14 cellular contexts compared by ENCODE assay signal in the genomic region with DNA sequence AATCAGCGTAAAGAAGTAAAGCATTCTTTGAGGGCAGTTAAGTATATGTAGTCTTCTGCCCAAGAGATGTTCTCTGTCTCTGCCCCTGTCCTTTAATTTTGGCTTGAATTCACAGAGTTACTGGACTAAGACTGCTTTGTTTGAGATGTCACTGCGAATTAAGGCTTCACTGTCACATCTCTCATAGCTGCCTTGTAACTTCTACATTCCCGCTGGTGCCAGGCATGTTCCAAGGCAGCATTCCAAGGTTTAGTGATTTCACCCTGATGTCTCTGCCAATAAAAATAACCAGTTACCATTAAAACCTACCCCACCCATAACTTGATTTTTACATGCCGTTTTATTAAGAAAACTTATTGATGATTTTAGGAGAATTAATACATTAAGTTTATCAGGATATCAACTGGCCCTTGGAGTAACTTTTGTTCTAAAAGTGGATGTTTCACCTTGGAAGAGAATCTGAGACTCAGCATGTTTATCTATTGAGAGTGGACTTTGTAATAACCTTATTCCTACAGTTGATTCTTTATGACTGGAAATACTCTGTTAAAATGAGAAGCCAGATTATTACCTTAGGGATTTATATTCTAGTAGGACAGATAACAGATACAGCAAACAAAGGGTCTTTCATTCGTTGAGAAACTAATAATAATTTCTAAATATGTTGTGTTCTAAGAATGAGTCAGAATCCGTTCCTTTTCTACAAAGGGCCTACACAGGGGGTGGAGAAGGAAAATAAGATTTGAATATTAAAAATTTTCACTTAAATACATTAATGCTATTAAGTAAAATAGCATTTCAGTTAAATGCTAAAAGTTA.
DNase-seq lines count a peak whose midpoint lies in the region; ATAC-seq and TF ChIP-seq lines count a peak whose summit lies in the region.
"Had no signal": no experiment of that assay in that cellular context is flagged by ENCODE, and none has a peak within 500 bp of the region (broad histone marks: within the 10 kb centered on the region; RNA-seq: fewer than 3 reads in every experiment).

No MANE protein-coding gene starts in this region.

- no peak for TF ChIP-seq CTCF in fibroblast of the aortic adventitia (IDR thresholded peaks at IDR 0.05; ENCODE audit: insufficient read depth, low read length)
- no peak for TF ChIP-seq CTCF in osteocyte (IDR thresholded peaks at IDR 0.05)
- TF ChIP-seq CTCF in GM20000 (IDR thresholded peaks at IDR 0.05; ENCODE audit: extremely low read depth, missing control alignments) = no peak

- no peak overlapping the region for H3K4me3 ChIP-seq in fibroblast of the aortic adventitia (ENCODE audit: low read depth, low read length)
- H3K4me3 ChIP-seq: BLaER1 treated with 17β-estradiol and CSF1 and Interleukin-3, amounts not matched to agents 10 nM and 100 nM had no signal

- H3K36me3 Mint-ChIP-seq in osteocyte (ENCODE audit: unreplicated experiment) = peaks cover 6% of the 10 kb centered on the region
- H3K36me3 Mint-ChIP-seq in activated CD8-positive, alpha-beta T cell treated with anti-CD3 and anti-CD28 coated beads, Interleukin-2, amount 10 ng/mL, durations not matched to agents 7 days and 5 days (ENCODE audit: low read depth) = no peaks in the 10 kb centered on the region
- H3K36me3 Mint-ChIP-seq: activated naive CD4-positive, alpha-beta T cell treated with anti-CD3 and anti-CD28 coated beads, Interleukin-2, amount 50 U/mL, for 72 hours had no signal

- peak; percentile 84 for ATAC-seq in SK-N-SH treated with all-trans-retinoic acid at 6 μM for 48 hours
- no peak for ATAC-seq in activated CD8-positive, alpha-beta T cell treated with anti-CD3 and anti-CD28 coated beads, Interleukin-2, amount 10 ng/mL, durations not matched to agents 7 days and 5 days
- ATAC-seq: activated naive CD4-positive, alpha-beta T cell treated with anti-CD3 and anti-CD28 coated beads, Interleukin-2, amount 50 U/mL, for 72 hours; effector memory CD8-positive, alpha-beta T cell had no signal

- no peaks in the 10 kb centered on the region for H3K27me3 Mint-ChIP-seq in osteocyte (ENCODE audit: unreplicated experiment)
- H3K27me3 Mint-ChIP-seq in activated CD8-positive, alpha-beta T cell treated with anti-CD3 and anti-CD28 coated beads, Interleukin-2, amount 10 ng/mL, durations not matched to agents 7 days and 5 days (ENCODE audit: low read depth) = no peaks in the 10 kb centered on the region
- H3K27me3 Mint-ChIP-seq: effector memory CD8-positive, alpha-beta T cell had no signal

- H3K27ac Mint-ChIP-seq in osteocyte (ENCODE audit: unreplicated experiment) = peak overlapping the region; percentile 81
- H3K27ac Mint-ChIP-seq in activated CD8-positive, alpha-beta T cell treated with anti-CD3 and anti-CD28 coated beads, Interleukin-2, amount 10 ng/mL, durations not matched to agents 7 days and 5 days = no peak overlapping the region
- H3K27ac Mint-ChIP-seq: activated naive CD4-positive, alpha-beta T cell treated with anti-CD3 and anti-CD28 coated beads, Interleukin-2, amount 50 U/mL, for 72 hours; effector memory CD8-positive, alpha-beta T cell had no signal

- CTCF ChIA-PET in activated CD8-positive, alpha-beta T cell treated with anti-CD3 and anti-CD28 coated beads, Interleukin-2, amount 10 ng/mL, durations not matched to agents 7 days and 5 days (lab: Charles Lee) = interaction anchor here (1.0 kb wide), 1 partner anchor 227 kb away, joined by 3 read pairs; no protein-coding TSS in a partner anchor

- no peak overlapping the region for H3K4me3 Mint-ChIP-seq in osteocyte (ENCODE audit: unreplicated experiment)
- H3K4me3 Mint-ChIP-seq in activated CD8-positive, alpha-beta T cell treated with anti-CD3 and anti-CD28 coated beads, Interleukin-2, amount 10 ng/mL, durations not matched to agents 7 days and 5 days = no peak overlapping the region
- H3K4me3 Mint-ChIP-seq: effector memory CD8-positive, alpha-beta T cell had no signal

- H3K9me3 Mint-ChIP-seq in osteocyte (ENCODE audit: unreplicated experiment) = no peaks in the 10 kb centered on the region
- no peaks in the 10 kb centered on the region for H3K9me3 Mint-ChIP-seq in activated CD8-positive, alpha-beta T cell treated with anti-CD3 and anti-CD28 coated beads, Interleukin-2, amount 10 ng/mL, durations not matched to agents 7 days and 5 days (ENCODE audit: insufficient read depth)
- H3K9me3 Mint-ChIP-seq: activated naive CD4-positive, alpha-beta T cell treated with anti-CD3 and anti-CD28 coated beads, Interleukin-2, amount 50 U/mL, for 72 hours; effector memory CD8-positive, alpha-beta T cell had no signal

- POLR2A ChIA-PET in activated CD8-positive, alpha-beta T cell treated with anti-CD3 and anti-CD28 coated beads, Interleukin-2, amount 10 ng/mL, durations not matched to agents 7 days and 5 days (lab: Charles Lee) = no interaction called here

- peaks cover 55% of the 10 kb centered on the region for H3K4me1 Mint-ChIP-seq in osteocyte (ENCODE audit: unreplicated experiment)
- peaks cover 3% of the 10 kb centered on the region for H3K4me1 Mint-ChIP-seq in activated CD8-positive, alpha-beta T cell treated with anti-CD3 and anti-CD28 coated beads, Interleukin-2, amount 10 ng/mL, durations not matched to agents 7 days and 5 days (ENCODE audit: low read depth)

- DNase-seq in EL = peak; percentile 53
- peak; percentile 66 for DNase-seq in fibroblast of the aortic adventitia (ENCODE audit: low read depth)
- no peak for DNase-seq in osteocyte (ENCODE audit: extremely low spot score, unreplicated experiment)
- no peak for DNase-seq in GM20000 (ENCODE audit: low spot score)
- DNase-seq in NAMALWA (ENCODE audit: low spot score) = no peak
- no peak for DNase-seq in HPDE6-E6E7 (ENCODE audit: extremely low spot score)
- no peak for DNase-seq in activated CD8-positive, alpha-beta T cell treated with anti-CD3 and anti-CD28 coated beads, Interleukin-2, amount 10 ng/mL, durations not matched to agents 7 days and 5 days
- DNase-seq: activated CD4-positive, alpha-beta T cell treated with anti-CD3 and anti-CD28 coated beads, Interleukin-2, amount 50 U/mL, for 4 hours; effector memory CD8-positive, alpha-beta T cell; stimulated activated CD4-positive, alpha-beta T cell treated with anti-CD3 and anti-CD28 coated beads, Interleukin-2, amount 100 ng/mL, for 48 hours; SW 1271 had no signal

TF ChIP-seq in SK-N-SH treated with all-trans-retinoic acid at 6 μM for 48 hours, 23 proteins besides CTCF, POLR2A, EP300 and RAD21:
- TF ChIP-seq ZFP3 (CRISPR knock-in tag; IDR thresholded peaks at IDR 0.05) (no peak), ARNTL (CRISPR knock-in tag; IDR thresholded peaks at IDR 0.05; ENCODE audit: borderline replicate concordance, low read depth) (no peak), PATZ1 (CRISPR knock-in tag; IDR thresholded peaks at IDR 0.05; ENCODE audit: borderline replicate concordance) (no peak), ISL1 (CRISPR knock-in tag; IDR thresholded peaks at IDR 0.05) (peak; percentile 80)
- TF ChIP-seq, protein P1, sequence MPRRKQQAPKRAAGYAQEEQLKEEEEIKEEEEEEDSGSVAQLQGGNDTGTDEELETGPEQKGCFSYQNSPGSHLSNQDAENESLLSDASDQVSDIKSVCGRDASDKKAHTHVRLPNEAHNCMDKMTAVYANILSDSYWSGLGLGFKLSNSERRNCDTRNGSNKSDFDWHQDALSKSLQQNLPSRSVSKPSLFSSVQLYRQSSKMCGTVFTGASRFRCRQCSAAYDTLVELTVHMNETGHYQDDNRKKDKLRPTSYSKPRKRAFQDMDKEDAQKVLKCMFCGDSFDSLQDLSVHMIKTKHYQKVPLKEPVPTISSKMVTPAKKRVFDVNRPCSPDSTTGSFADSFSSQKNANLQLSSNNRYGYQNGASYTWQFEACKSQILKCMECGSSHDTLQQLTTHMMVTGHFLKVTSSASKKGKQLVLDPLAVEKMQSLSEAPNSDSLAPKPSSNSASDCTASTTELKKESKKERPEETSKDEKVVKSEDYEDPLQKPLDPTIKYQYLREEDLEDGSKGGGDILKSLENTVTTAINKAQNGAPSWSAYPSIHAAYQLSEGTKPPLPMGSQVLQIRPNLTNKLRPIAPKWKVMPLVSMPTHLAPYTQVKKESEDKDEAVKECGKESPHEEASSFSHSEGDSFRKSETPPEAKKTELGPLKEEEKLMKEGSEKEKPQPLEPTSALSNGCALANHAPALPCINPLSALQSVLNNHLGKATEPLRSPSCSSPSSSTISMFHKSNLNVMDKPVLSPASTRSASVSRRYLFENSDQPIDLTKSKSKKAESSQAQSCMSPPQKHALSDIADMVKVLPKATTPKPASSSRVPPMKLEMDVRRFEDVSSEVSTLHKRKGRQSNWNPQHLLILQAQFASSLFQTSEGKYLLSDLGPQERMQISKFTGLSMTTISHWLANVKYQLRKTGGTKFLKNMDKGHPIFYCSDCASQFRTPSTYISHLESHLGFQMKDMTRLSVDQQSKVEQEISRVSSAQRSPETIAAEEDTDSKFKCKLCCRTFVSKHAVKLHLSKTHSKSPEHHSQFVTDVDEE (CRISPR knock-in tag; IDR thresholded peaks at IDR 0.05) = no peak

Comparison
In these comparisons a context has a peak if more than half of its experiments do, and no peak if none do; other contexts are left out.
1. DNase-seq: peak in EL (single experiment) and fibroblast of the aortic adventitia (single experiment); none in osteocyte (single experiment), GM20000 (single experiment), NAMALWA (single experiment), HPDE6-E6E7 (single experiment) and activated CD8-positive, alpha-beta T cell treated with anti-CD3 and anti-CD28 coated beads, Interleukin-2, amount 10 ng/mL, durations not matched to agents 7 days and 5 days (single experiment).